ENCODE assay signal across 7 cellular contexts in genomic region chr11:71488086-71488967, GRCh38. TPM values are rescaled to one million over a fixed set of nuclear protein-coding genes. Genes with fewer than 3 reads are reported as not detected.
A peak's percentile ranks its signal among the peaks of the same experiment; 100 is the strongest.
DNase-seq lines count a peak whose midpoint lies in the region; ATAC-seq and TF ChIP-seq lines count a peak whose summit lies in the region.

No MANE protein-coding gene starts in this region.

- H4K20me1 ChIP-seq in HCT116 (ENCODE audit: insufficient read depth), result no peaks in the 10 kb centered on the region

- in situ Hi-C loops in Panc1 (cut with HindIII; ENCODE audit: low pct_unique_long_range_greater_than_20kb, low sequenced_read_pairs), result no loop called here

- no peak for DNase-seq in HCT116 (ENCODE audit: low read depth, low spot score)
- no peak for DNase-seq in Panc1 (ENCODE audit: low read depth, low spot score)
- DNase-seq in fibroblast of the aortic adventitia (ENCODE audit: low read depth), result peak; percentile 1
- peak; percentile 28 for DNase-seq in posterior vena cava (ENCODE audit: low spot score)
- no peak for DNase-seq in Ammon's horn (ENCODE audit: low spot score)
- no peak for DNase-seq in LoVo (ENCODE audit: low spot score)

- CTCF ChIA-PET in HCT116 (lab: Charles Lee) (no interaction called here), Panc1 (lab: Charles Lee) (no interaction called here)

- H3K4me3 ChIP-seq in HCT116 (replicated peaks in 1 of 2; ENCODE audit: low read depth in 1 of 2, low read length in 2 of 2) (no peak overlapping the region), Panc1 (ENCODE audit: low read depth in 2 of 2, low read length in 2 of 2) (no peak overlapping the region), fibroblast of the aortic adventitia (ENCODE audit: low read depth, low read length) (no peak overlapping the region)

- TF ChIP-seq CTCF in HCT116 (IDR thresholded peaks at IDR 0.05 in 2 of 3, conservative IDR thresholded peaks at IDR 0.05 in 1 of 3; ENCODE audit: borderline replicate concordance in 1 of 3, insufficient read depth in 1 of 3, low read depth in 2 of 3, low read length in 2 of 3) (no peak), Panc1 (IDR thresholded peaks at IDR 0.05) (no peak), fibroblast of the aortic adventitia (IDR thresholded peaks at IDR 0.05; ENCODE audit: insufficient read depth, low read length) (no peak)

- no peaks in the 10 kb centered on the region for H3K9me2 ChIP-seq in HCT116 (ENCODE audit: insufficient read depth)

- intact Hi-C loops in HCT116 (cut with micrococcal nuclease) (no loop called here), Panc1 (cut with micrococcal nuclease; ENCODE audit: unreplicated experiment) (no loop called here), posterior vena cava (cut with DNase I) (no loop called here)

- H3K27me3 ChIP-seq in HCT116 (ENCODE audit: insufficient read depth, low read length) (no peaks in the 10 kb centered on the region), Panc1 (ENCODE audit: control insufficient read depth, insufficient read depth, low read length) (no peaks in the 10 kb centered on the region)

- no peak for TF ChIP-seq POLR2A in HCT116 (IDR thresholded peaks at IDR 0.05; ENCODE audit: borderline replicate concordance, extremely low read depth, insufficient read depth, insufficient read length)

- H2AFZ ChIP-seq in HCT116 (ENCODE audit: low read depth, low read length, poor library complexity, severe bottlenecking), result no peak overlapping the region

- H3K9ac ChIP-seq in HCT116 (ENCODE audit: low read length), result no peak overlapping the region

- H3K4me1 ChIP-seq in HCT116 (ENCODE audit: control insufficient read depth in 1 of 2, insufficient read depth in 2 of 2, low read length in 2 of 2) (peaks cover 0 to 5% of the 10 kb centered on the region in 2 experiments; a peak in 1 of 4 replicates), Panc1 (ENCODE audit: control insufficient read depth, insufficient read depth, low read length) (peaks cover 10% of the 10 kb centered on the region; the same call in 1 of the 2 replicates)

- H3K4me2 ChIP-seq in HCT116 (ENCODE audit: low read length), result no peak overlapping the region

- peaks cover 8% of the 10 kb centered on the region in 2 experiments; a peak in 2 of 4 replicates for H3K36me3 ChIP-seq in HCT116 (ENCODE audit: control insufficient read depth in 1 of 2, insufficient read depth in 2 of 2, low read length in 2 of 2)
- H3K36me3 ChIP-seq in Panc1 (ENCODE audit: control insufficient read depth, insufficient read depth, low read length), result peaks cover 3% of the 10 kb centered on the region; the same call in 1 of the 2 replicates

- TF ChIP-seq RAD21 in HCT116 (IDR thresholded peaks at IDR 0.05; ENCODE audit: low read depth), result no peak

- RAD21 ChIA-PET in HCT116 (lab: Charles Lee; ENCODE audit: low non-redundant PET in 1 of 2, low total read pairs in 2 of 2, uncharacterized antibody in 2 of 2, unreplicated experiment in 2 of 2), result no interaction called here

- no peak overlapping the region for H3K27ac ChIP-seq in HCT116 (ENCODE audit: low read depth, low read length)
- no peak overlapping the region for H3K27ac ChIP-seq in Panc1 (ENCODE audit: low read length)

- POLR2A ChIA-PET in HCT116 (lab: Charles Lee), result no interaction called here
- POLR2A ChIA-PET in Panc1 (lab: Charles Lee), result interaction anchor here (0.6 kb wide), 1 partner anchor 827 kb away, joined by 3 read pairs; no protein-coding TSS in a partner anchor

- no peaks in the 10 kb centered on the region for H3K79me2 ChIP-seq in HCT116 (ENCODE audit: insufficient read depth, low read length)

- ATAC-seq in HCT116 (peak; percentile 40; the same call in 1 of the 2 replicates), Panc1 (peak; percentile 72), GM19351 (IDR thresholded peaks at IDR 0.05; ENCODE audit: unreplicated experiment) (no peak)

- H3K9me3 ChIP-seq in HCT116 (ENCODE audit: control insufficient read depth in 1 of 2, insufficient read depth in 1 of 2, low read depth in 1 of 2, low read length in 2 of 2) (no peaks in the 10 kb centered on the region), Panc1 (ENCODE audit: control insufficient read depth, insufficient read depth, low read depth, low read length) (no peaks in the 10 kb centered on the region)

- BruUV-seq in HCT116 (replicated peaks; lab: Mats Ljungman, UMichigan) (no TSS peak), Panc1 (replicated peaks; lab: Mats Ljungman, UMichigan) (TSS peak; percentile 48)

TF ChIP-seq in HCT116, 20 proteins besides CTCF, POLR2A, EP300 and RAD21:
- TF ChIP-seq ZNF274 (IDR thresholded peaks at IDR 0.05; ENCODE audit: low read depth, low read length) (no peak), FOSL1 (IDR thresholded peaks at IDR 0.05; ENCODE audit: low read depth) (no peak), POLR2AphosphoS5 (IDR thresholded peaks at IDR 0.05; ENCODE audit: low read depth, low read length) (no peak), SRF (IDR thresholded peaks at IDR 0.05; ENCODE audit: low read depth) (no peak), JUND (IDR thresholded peaks at IDR 0.05) (no peak), SIN3A (IDR thresholded peaks at IDR 0.05; ENCODE audit: low read depth) (no peak), CBX3 (IDR thresholded peaks at IDR 0.05; ENCODE audit: low read depth) (no peak), SP1 (IDR thresholded peaks at IDR 0.05; ENCODE audit: low read depth) (no peak), CEBPB (IDR thresholded peaks at IDR 0.05; ENCODE audit: low read depth) (no peak), MAX (IDR thresholded peaks at IDR 0.05) (no peak), TCF7L2 (IDR thresholded peaks at IDR 0.05; ENCODE audit: borderline replicate concordance, extremely low read depth, insufficient read depth, insufficient read length) (no peak), ELF1 (IDR thresholded peaks at IDR 0.05; ENCODE audit: borderline replicate concordance, low read depth) (no peak)
- TF ChIP-seq, protein P1, sequence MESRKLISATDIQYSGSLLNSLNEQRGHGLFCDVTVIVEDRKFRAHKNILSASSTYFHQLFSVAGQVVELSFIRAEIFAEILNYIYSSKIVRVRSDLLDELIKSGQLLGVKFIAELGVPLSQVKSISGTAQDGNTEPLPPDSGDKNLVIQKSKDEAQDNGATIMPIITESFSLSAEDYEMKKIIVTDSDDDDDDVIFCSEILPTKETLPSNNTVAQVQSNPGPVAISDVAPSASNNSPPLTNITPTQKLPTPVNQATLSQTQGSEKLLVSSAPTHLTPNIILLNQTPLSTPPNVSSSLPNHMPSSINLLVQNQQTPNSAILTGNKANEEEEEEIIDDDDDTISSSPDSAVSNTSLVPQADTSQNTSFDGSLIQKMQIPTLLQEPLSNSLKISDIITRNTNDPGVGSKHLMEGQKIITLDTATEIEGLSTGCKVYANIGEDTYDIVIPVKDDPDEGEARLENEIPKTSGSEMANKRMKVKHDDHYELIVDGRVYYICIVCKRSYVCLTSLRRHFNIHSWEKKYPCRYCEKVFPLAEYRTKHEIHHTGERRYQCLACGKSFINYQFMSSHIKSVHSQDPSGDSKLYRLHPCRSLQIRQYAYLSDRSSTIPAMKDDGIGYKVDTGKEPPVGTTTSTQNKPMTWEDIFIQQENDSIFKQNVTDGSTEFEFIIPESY (IDR thresholded peaks at IDR 0.05; ENCODE audit: extremely low read depth, insufficient replicate concordance, low read length), result no peak

RNA-seq across cellular contexts. Expression of gene NADSYN1, which starts 35.3 kb away (rescaled TPM):
- total RNA-seq in HCT116 (2021; ENCODE audit: unreplicated experiment), result 58.2 TPM
- polyA plus RNA-seq in HCT116 (2012), result 44.8 and 50.1 TPM in 2 replicates
- total RNA-seq in Panc1 (2021; ENCODE audit: unreplicated experiment), result 76.1 TPM
- polyA plus RNA-seq in Panc1 (2012; ENCODE audit: insufficient read length), result 69.6 TPM
- 50.9 and 71.5 TPM in 2 replicates for total RNA-seq in fibroblast of the aortic adventitia (ENCODE audit: low replicate concordance)
- 10 to 100 TPM; 38.7 to 48.1 TPM for total RNA-seq in posterior vena cava

RNA-seq across cellular contexts. Expression of gene KRTAP5-7, which starts 38.7 kb away (rescaled TPM):
- total RNA-seq in HCT116 (2021; ENCODE audit: unreplicated experiment), result not detected
- polyA plus RNA-seq in HCT116 (2012), result not detected in 2 replicates
- not detected for total RNA-seq in Panc1 (2021; ENCODE audit: unreplicated experiment)
- not detected for polyA plus RNA-seq in Panc1 (2012; ENCODE audit: insufficient read length)
- 0.09 and 0.33 TPM in 2 replicates for total RNA-seq in fibroblast of the aortic adventitia (ENCODE audit: low replicate concordance)
- total RNA-seq in posterior vena cava, result under 1 TPM in 1 of 2 donors, not detected in 1; 0.24 TPM

RNA-seq across cellular contexts. Expression of gene DHCR7, which starts 40.1 kb away (rescaled TPM):
- total RNA-seq in HCT116 (2021; ENCODE audit: unreplicated experiment), result 115 TPM
- 77.2 and 89.8 TPM in 2 replicates for polyA plus RNA-seq in HCT116 (2012)
- 356 TPM for total RNA-seq in Panc1 (2021; ENCODE audit: unreplicated experiment)
- polyA plus RNA-seq in Panc1 (2012; ENCODE audit: insufficient read length), result 397 TPM
- total RNA-seq in fibroblast of the aortic adventitia (ENCODE audit: low replicate concordance), result 10.2 and 16.7 TPM in 2 replicates
- 10 to 100 TPM; 14.9 to 15.5 TPM for total RNA-seq in posterior vena cava

RNA-seq across cellular contexts. Expression of gene KRTAP5-8, which starts 49.5 kb away (rescaled TPM):
- not detected for total RNA-seq in HCT116 (2021; ENCODE audit: unreplicated experiment)
- polyA plus RNA-seq in HCT116 (2012), result 0.07 TPM in 1 of 2 replicates, not detected in the other
- not detected for total RNA-seq in Panc1 (2021; ENCODE audit: unreplicated experiment)
- polyA plus RNA-seq in Panc1 (2012; ENCODE audit: insufficient read length), result not detected
- total RNA-seq in fibroblast of the aortic adventitia (ENCODE audit: low replicate concordance), result not detected in 2 replicates
- total RNA-seq in posterior vena cava, result not detected

RNA-seq across cellular contexts. Expression of gene KRTAP5-9, which starts 59.9 kb away (rescaled TPM):
- total RNA-seq in HCT116 (2021; ENCODE audit: unreplicated experiment), result 0.27 TPM
- 0.07 TPM in 1 of 2 replicates, not detected in the other for polyA plus RNA-seq in HCT116 (2012)
- not detected for total RNA-seq in Panc1 (2021; ENCODE audit: unreplicated experiment)
- polyA plus RNA-seq in Panc1 (2012; ENCODE audit: insufficient read length), result not detected
- total RNA-seq in fibroblast of the aortic adventitia (ENCODE audit: low replicate concordance), result not detected in 2 replicates
- total RNA-seq in posterior vena cava, result under 1 TPM; 0.19 to 0.37 TPM

Comparison
In these comparisons a context has a peak if more than half of its experiments do, and no peak if none do; other contexts are left out.
1. DNase-seq: peak in fibroblast of the aortic adventitia (single experiment) and posterior vena cava (single experiment); none in HCT116 (single experiment), Panc1 (single experiment), Ammon's horn (single experiment) and LoVo (single experiment).